3 cellular contexts compared by ENCODE assay signal in genomic region chrX:155052738-155053498, GRCh38.
A peak's percentile ranks its signal among the peaks of the same experiment; 100 is the strongest.
TF ChIP-seq lines count a peak whose summit lies in the region.

No MANE protein-coding gene starts in this region.

TF ChIP-seq in liver, 16 proteins besides CTCF, POLR2A, EP300 and RAD21:
- no peak for TF ChIP-seq FOXA1 (IDR thresholded peaks at IDR 0.05)
- peak; percentile 65 for TF ChIP-seq TAF1 (conservative IDR thresholded peaks at IDR 0.05)

TF ChIP-seq in HepG2, 621 proteins besides CTCF, POLR2A, EP300 and RAD21:
- TF ChIP-seq UBTF (CRISPR knock-in tag; IDR thresholded peaks at IDR 0.05) (no peak), MYPOP (CRISPR knock-in tag; IDR thresholded peaks at IDR 0.05) (no peak), ZNF550 (CRISPR knock-in tag; IDR thresholded peaks at IDR 0.05; ENCODE audit: borderline replicate concordance) (no peak), HNF1B (CRISPR knock-in tag; IDR thresholded peaks at IDR 0.05) (no peak), ZNF484 (CRISPR knock-in tag; IDR thresholded peaks at IDR 0.05; ENCODE audit: borderline replicate concordance, low read depth) (no peak), HES4 (CRISPR knock-in tag; IDR thresholded peaks at IDR 0.05; ENCODE audit: borderline replicate concordance) (no peak), SRSF9 (IDR thresholded peaks at IDR 0.05; ENCODE audit: borderline replicate concordance, insufficient read depth, low read depth, low read length, poor library complexity, severe bottlenecking) (no peak)

TF ChIP-seq in WTC11, 78 proteins besides CTCF, POLR2A, EP300 and RAD21:
- no peak for TF ChIP-seq PREB (CRISPR knock-in tag; IDR thresholded peaks at IDR 0.05; ENCODE audit: borderline replicate concordance)
- TF ChIP-seq OVOL2 (CRISPR knock-in tag; IDR thresholded peaks at IDR 0.05; ENCODE audit: borderline replicate concordance) = no peak
- no peak for TF ChIP-seq CBFB (CRISPR knock-in tag; IDR thresholded peaks at IDR 0.05; ENCODE audit: low read depth)
- no peak for TF ChIP-seq ATF1 (CRISPR knock-in tag; IDR thresholded peaks at IDR 0.05)
- no peak for TF ChIP-seq PRRX2 (CRISPR knock-in tag; IDR thresholded peaks at IDR 0.05)
- TF ChIP-seq CREM (CRISPR knock-in tag; IDR thresholded peaks at IDR 0.05) = no peak
- TF ChIP-seq ZNF425 (CRISPR knock-in tag; conservative IDR thresholded peaks at IDR 0.05) = no peak
